Comparison of ENCODE assay signal across 19 cellular contexts in genomic region chr20:53097371-53097770, GRCh38.
"Had no signal": no experiment of that assay in that cellular context is flagged by ENCODE, and none has a peak within 500 bp of the region (broad histone marks: within the 10 kb centered on the region; RNA-seq: fewer than 3 reads in every experiment).

No MANE protein-coding gene starts in this region.

- H3K4me1 Mint-ChIP-seq: activated naive CD8-positive, alpha-beta T cell treated with anti-CD3 and anti-CD28 coated beads for 36 hours; naive B cell; stimulated activated memory B cell treated with anti-CD40 and anti-IgM and Interleukin-4, amounts not matched to agents 10 μg/mL and 1 μg/mL and 100 μg/mL, for 72 hours had no signal

- H3K4me1 ChIP-seq: lower lobe of right lung, transverse colon, uterus had no signal

- DNase-seq: activated CD4-positive, alpha-beta T cell treated with anti-CD3 and anti-CD28 coated beads for 1 hour; activated CD4-positive, alpha-beta T cell treated with anti-CD3 and anti-CD28 coated beads, Interleukin-2, amount 50 U/mL, for 1 hour; activated CD8-positive, alpha-beta memory T cell treated with anti-CD3 and anti-CD28 coated beads, Interleukin-2, amount 50 U/mL, for 4 hours; activated naive CD4-positive, alpha-beta T cell treated with Interleukin-2 at 50 U/mL for 16 hours; activated naive CD8-positive, alpha-beta T cell treated with anti-CD3 and anti-CD28 coated beads for 36 hours; activated T-cell treated with anti-CD3 and anti-CD28 coated beads, Interleukin-2, amount 50 U/mL, for 24 hours; kidney; lower lobe of right lung; mesendoderm; naive B cell; posterior cingulate gyrus; sigmoid colon; stimulated activated CD4-positive, alpha-beta T cell treated with anti-CD3 and anti-CD28 coated beads, Interleukin-15, amount 100 ng/mL, for 24 hours; transverse colon; uterus had no signal

- H3K27me3 Mint-ChIP-seq: activated naive CD8-positive, alpha-beta T cell treated with anti-CD3 and anti-CD28 coated beads for 36 hours; activated T-cell treated with anti-CD3 and anti-CD28 coated beads, Interleukin-2, amount 50 U/mL, for 24 hours; stimulated activated memory B cell treated with anti-CD40 and anti-IgM and Interleukin-4, amounts not matched to agents 10 μg/mL and 1 μg/mL and 100 μg/mL, for 72 hours had no signal

- H3K27ac Mint-ChIP-seq: activated naive CD8-positive, alpha-beta T cell treated with anti-CD3 and anti-CD28 coated beads for 36 hours; activated T-cell treated with anti-CD3 and anti-CD28 coated beads, Interleukin-2, amount 50 U/mL, for 24 hours; activated T-helper 2 cell treated with anti-CD3 and anti-CD28 coated beads, Interferon-gamma antibody, Interleukin-2, Interleukin-4, amounts not matched to agents 10 μg/mL and 5 μg/mL and 100 μg/mL, durations not matched to agents 14 hours and 24 hours and 36 hours; naive B cell; neural progenitor cell; stimulated activated memory B cell treated with anti-CD40 and anti-IgM and Interleukin-4, amounts not matched to agents 10 μg/mL and 1 μg/mL and 100 μg/mL, for 72 hours had no signal

- FAIRE-seq: kidney had no signal

- H3K27me3 ChIP-seq: neural progenitor cell, sigmoid colon, transverse colon, uterus had no signal

- H3K9me3 Mint-ChIP-seq: activated T-cell treated with anti-CD3 and anti-CD28 coated beads, Interleukin-2, amount 50 U/mL, for 24 hours; stimulated activated memory B cell treated with anti-CD40 and anti-IgM and Interleukin-4, amounts not matched to agents 10 μg/mL and 1 μg/mL and 100 μg/mL, for 72 hours had no signal

- H3K9me3 ChIP-seq: lower lobe of right lung, sigmoid colon, transverse colon, uterus had no signal

- H3K36me3 Mint-ChIP-seq: activated naive CD8-positive, alpha-beta T cell treated with anti-CD3 and anti-CD28 coated beads for 36 hours; naive B cell; neural progenitor cell; stimulated activated memory B cell treated with anti-CD40 and anti-IgM and Interleukin-4, amounts not matched to agents 10 μg/mL and 1 μg/mL and 100 μg/mL, for 72 hours had no signal

- H3K4me3 Mint-ChIP-seq: activated naive CD8-positive, alpha-beta T cell treated with anti-CD3 and anti-CD28 coated beads for 36 hours; activated T-cell treated with anti-CD3 and anti-CD28 coated beads, Interleukin-2, amount 50 U/mL, for 24 hours; naive B cell; neural progenitor cell; stimulated activated memory B cell treated with anti-CD40 and anti-IgM and Interleukin-4, amounts not matched to agents 10 μg/mL and 1 μg/mL and 100 μg/mL, for 72 hours had no signal

- H3K4me3 ChIP-seq: lower lobe of right lung, neural progenitor cell, sigmoid colon, smooth muscle cell, transverse colon, uterus had no signal

- H3K36me3 ChIP-seq: lower lobe of right lung, neural progenitor cell, sigmoid colon, transverse colon, uterus had no signal
